22 cellular contexts compared by ENCODE assay signal in genomic region chr10:105834261-105835059, GRCh38.
"Had no signal": no experiment of that assay in that cellular context is flagged by ENCODE, and none has a peak within 500 bp of the region (broad histone marks: within the 10 kb centered on the region; RNA-seq: fewer than 3 reads in every experiment).

No MANE protein-coding gene starts in this region.

- H3K27ac ChIP-seq: epithelial cell of prostate, left lung, pancreas, stomach, transverse colon had no signal

- H3K9me3 ChIP-seq: left lung, pancreas, stomach, transverse colon had no signal

- H3K27me3 ChIP-seq: left lung, pancreas, stomach, transverse colon had no signal

- ATAC-seq: left lung; natural killer cell; pancreas; sciatic nerve; stimulated activated memory B cell treated with anti-CD40 and anti-IgM and Interleukin-4, amounts not matched to agents 10 μg/mL and 1 μg/mL and 100 μg/mL, for 72 hours had no signal

- H3K4me1 ChIP-seq: left lung, pancreas had no signal

- H3K4me3 ChIP-seq: left lung, pancreas, stomach, transverse colon had no signal

- H3K36me3 ChIP-seq: left lung, pancreas, stomach, transverse colon had no signal

- DNase-seq: activated CD4-positive, alpha-beta memory T cell treated with anti-CD3 and anti-CD28 coated beads, Interleukin-2, amount 10 ng/mL, durations not matched to agents 7 days and 5 days; activated CD4-positive, alpha-beta T cell treated with anti-CD3 and anti-CD28 coated beads, Interleukin-2, amount 10 ng/mL, durations not matched to agents 24 days and 14 days; activated CD4-positive, CD25-positive, alpha-beta regulatory T cell; activated effector memory CD4-positive, alpha-beta T cell treated with anti-CD3 and anti-CD28 coated beads, Interleukin-2, amount 50 U/mL, for 16 hours; activated naive CD4-positive, alpha-beta T cell treated with anti-CD3 and anti-CD28 coated beads, Interleukin-2, amount 10 ng/mL, durations not matched to agents 7 days and 5 days; activated T-cell treated with anti-CD3 and anti-CD28 coated beads for 4 hours; dermis blood vessel endothelial cell; foreskin fibroblast; kidney; left lung; midbrain; natural killer cell; pancreas; small intestine; stimulated activated CD4-positive, alpha-beta T cell treated with anti-CD3 and anti-CD28 coated beads, Interleukin-15, amount 100 ng/mL, for 24 hours; stomach; T1000; transverse colon had no signal

- FAIRE-seq: kidney, pancreas, small intestine, urothelium cell line had no signal
